21 cellular contexts compared by ENCODE assay signal in the genomic region with DNA sequence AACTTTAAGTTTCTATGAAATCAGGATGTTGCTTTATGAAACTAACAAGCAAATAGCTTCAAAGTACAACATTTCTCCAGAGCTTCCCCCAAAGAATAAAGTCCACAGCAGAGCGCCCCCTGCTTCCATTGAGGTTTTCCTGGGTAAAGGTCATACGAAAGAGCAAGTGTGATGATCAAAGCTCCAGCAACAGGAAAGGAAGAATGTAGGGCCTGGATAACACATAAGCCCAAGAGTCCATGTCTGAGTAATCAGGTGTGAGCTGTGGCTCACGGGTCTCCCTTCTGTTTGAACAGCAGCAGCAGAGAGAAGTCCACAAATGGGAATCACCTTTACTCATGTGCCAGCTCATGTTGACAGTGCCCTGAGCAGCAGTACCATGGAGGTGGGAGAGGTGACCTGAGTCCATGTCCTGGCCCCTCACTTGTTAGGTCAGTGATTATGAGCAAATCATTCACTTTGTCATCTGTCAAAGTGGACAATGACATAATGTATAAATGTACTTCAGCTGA. TPM values are rescaled to one million over a fixed set of nuclear protein-coding genes. Genes with fewer than 3 reads are reported as not detected.
A peak's percentile ranks its signal among the peaks of the same experiment; 100 is the strongest.
DNase-seq lines count a peak whose midpoint lies in the region; ATAC-seq, FAIRE-seq and TF ChIP-seq lines count a peak whose summit lies in the region.
"Had no signal": no experiment of that assay in that cellular context is flagged by ENCODE, and none has a peak within 500 bp of the region (broad histone marks: within the 10 kb centered on the region; RNA-seq: fewer than 3 reads in every experiment).

No MANE protein-coding gene starts in this region.

- H3K36me3 ChIP-seq in SK-N-SH (replicated peaks in 1 of 2; ENCODE audit: control insufficient read depth in 1 of 2, insufficient read depth in 2 of 2, low read length in 1 of 2) (no peaks in the 10 kb centered on the region), esophagus muscularis mucosa (no peaks in the 10 kb centered on the region), mesendoderm (ENCODE audit: control insufficient read depth, insufficient read depth, low read length) (no peaks in the 10 kb centered on the region)

- no peak overlapping the region for H4K8ac ChIP-seq in mesendoderm (ENCODE audit: low read depth, low read length)

- 33% methylated on average over 3 of the region's 3 CpGs for WGBS in SK-N-SH (ENCODE audit: low lambda C conversion rate)
- WGBS in esophagus muscularis mucosa: 81% methylated on average over 3 of the region's 3 CpGs
- WGBS in mesendoderm (ENCODE audit: extremely low coverage, insufficient coverage, low lambda C conversion rate): no CpG with 5 or more reads among the region's 3 CpGs

- CTCF ChIA-PET in SK-N-SH (lab: Yijun Ruan, JAX): interaction anchor here (1.0 kb wide), 1 partner anchor 21 kb away, joined by 3 read pairs; no protein-coding TSS in a partner anchor

- H3K27me3 ChIP-seq in SK-N-SH (ENCODE audit: insufficient read depth) (no peaks in the 10 kb centered on the region; the same call in 1 of the 2 replicates), esophagus muscularis mucosa (no peaks in the 10 kb centered on the region), mesendoderm (ENCODE audit: insufficient read depth, low read length, poor library complexity) (no peaks in the 10 kb centered on the region)

- H4K20me1 ChIP-seq in SK-N-SH (ENCODE audit: insufficient read depth): no peaks in the 10 kb centered on the region

- H3K4me3 ChIP-seq in SK-N-SH (ENCODE audit: low read depth in 2 of 2, low read length in 1 of 2): no peak overlapping the region
- no peak overlapping the region for H3K4me3 ChIP-seq in esophagus muscularis mucosa
- no peak overlapping the region for H3K4me3 ChIP-seq in mesendoderm (ENCODE audit: low read length)
- H3K4me3 ChIP-seq: PC-9 had no signal

- no peak overlapping the region for H2BK5ac ChIP-seq in mesendoderm (ENCODE audit: low read length)

- H3K79me1 ChIP-seq in mesendoderm (ENCODE audit: low read length): no peaks in the 10 kb centered on the region

- no peak overlapping the region for H2BK15ac ChIP-seq in mesendoderm (replicated peaks; ENCODE audit: low read depth)

- ATAC-seq in SK-N-SH treated with all-trans-retinoic acid at 6 μM for 48 hours: no peak

- POLR2A ChIA-PET in SK-N-SH (lab: Yijun Ruan, JAX): interaction anchor here (0.6 kb wide), 1 partner anchor 12 kb away, joined by 3 read pairs; no protein-coding TSS in a partner anchor

- H3F3A ChIP-seq in SK-N-SH (replicated peaks; ENCODE audit: insufficient read depth): no peaks in the 10 kb centered on the region

- no peaks in the 10 kb centered on the region for H3K9me2 ChIP-seq in SK-N-SH

- no peak overlapping the region for H2AFZ ChIP-seq in SK-N-SH (ENCODE audit: low read depth)
- H2AFZ ChIP-seq: PC-9 had no signal

- H3K27ac ChIP-seq in SK-N-SH (ENCODE audit: low read depth in 2 of 2, low read length in 1 of 2) (no peak overlapping the region), esophagus muscularis mucosa (replicated peaks in 1 of 4) (no peak overlapping the region), mesendoderm (ENCODE audit: low read depth, low read length) (no peak overlapping the region)
- H3K27ac ChIP-seq: HL-60, PC-9 had no signal

- no peak overlapping the region for H4K5ac ChIP-seq in mesendoderm (ENCODE audit: low read length)

- intact Hi-C loops in esophagus muscularis mucosa (cut with DNase I): no loop called here

- TF ChIP-seq CTCF in SK-N-SH (IDR thresholded peaks at IDR 0.05): peak; percentile 9; the same call in 1 of the 2 replicates
- TF ChIP-seq CTCF in esophagus muscularis mucosa (IDR thresholded peaks at IDR 0.05): no peak

- peak overlapping the region; percentile 19 for H3K23ac ChIP-seq in mesendoderm (ENCODE audit: low read length)

- peak overlapping the region; percentile 50 for H2AK5ac ChIP-seq in mesendoderm (ENCODE audit: low read length)

- TF ChIP-seq POLR2A in esophagus muscularis mucosa (IDR thresholded peaks at IDR 0.05; ENCODE audit: low read depth) (no peak), GM12891 (IDR thresholded peaks at IDR 0.05; ENCODE audit: low read depth, low read length) (no peak)

- H3K4me2 ChIP-seq in SK-N-SH: no peak overlapping the region
- H3K4me2 ChIP-seq in mesendoderm (ENCODE audit: low read length): no peak overlapping the region
- H3K4me2 ChIP-seq: PC-9 had no signal

- DNase-seq in SK-N-SH: no peak
- DNase-seq in SW480 (ENCODE audit: low spot score): peak; percentile 20
- peak; percentile 47 for DNase-seq in esophagus muscularis mucosa (ENCODE audit: extremely low spot score)
- peak; percentile 37 for DNase-seq in mesendoderm
- DNase-seq in activated CD8-positive, alpha-beta memory T cell treated with anti-CD3 and anti-CD28 coated beads, Interleukin-2, amount 50 U/mL, for 48 hours: no peak
- DNase-seq in NCI-H524 (lab: John Stamatoyannopoulos, UW): no peak
- no peak for DNase-seq in GM12891 (ENCODE audit: insufficient read length, low spot score)
- DNase-seq: AML-193; C1 segment of cervical spinal cord; CD8-positive, alpha-beta memory T cell; DMS79; HCEC 1CT; IMR-90; NCI-H1105 treated with DMSO at 0.1 percent for 48 hours; NCI-H2029 treated with DMSO at 0.1 percent for 48 hours; NCI-H345; NCI-H524 treated with DMSO at 0.1 percent for 48 hours; NCI-H82; PC-9 had no signal

- H3K4me1 ChIP-seq in SK-N-SH (ENCODE audit: control insufficient read depth in 1 of 2, insufficient read depth in 2 of 2, low read depth in 1 of 2, low read length in 1 of 2) (no peaks in the 10 kb centered on the region), esophagus muscularis mucosa (no peaks in the 10 kb centered on the region), mesendoderm (ENCODE audit: control insufficient read depth, low read depth, low read length) (no peaks in the 10 kb centered on the region)

- H3K4ac ChIP-seq in mesendoderm (ENCODE audit: low read depth, low read length): no peak overlapping the region

- H3K9me3 ChIP-seq in SK-N-SH (no peaks in the 10 kb centered on the region), esophagus muscularis mucosa (peaks cover 0 to 14% (median 4%) of the 10 kb centered on the region in 4 donors)

- no peak for TF ChIP-seq RAD21 in SK-N-SH (IDR thresholded peaks at IDR 0.05; ENCODE audit: low read length)

- FAIRE-seq in GM12891 (lab: Jason Lieb, UNC): no peak

- H3K79me2 ChIP-seq in SK-N-SH (ENCODE audit: insufficient read depth) (no peaks in the 10 kb centered on the region), mesendoderm (ENCODE audit: control insufficient read depth, insufficient read depth, low read length) (no peaks in the 10 kb centered on the region)

- no peak overlapping the region for H3K56ac ChIP-seq in mesendoderm (ENCODE audit: low read length)

- no peak overlapping the region for H3K18ac ChIP-seq in mesendoderm (ENCODE audit: low read length)

- H3K9ac ChIP-seq in SK-N-SH (no peak overlapping the region), mesendoderm (ENCODE audit: low read length) (no peak overlapping the region)

- no peak overlapping the region for H2BK120ac ChIP-seq in mesendoderm (ENCODE audit: low read depth, low read length)

- no peak for TF ChIP-seq EP300 in SK-N-SH (IDR thresholded peaks at IDR 0.05; ENCODE audit: borderline replicate concordance in 1 of 2, low read depth in 1 of 2, low read length in 1 of 2)
- TF ChIP-seq EP300 in esophagus muscularis mucosa (IDR thresholded peaks at IDR 0.05): no peak

TF ChIP-seq in SK-N-SH, 30 proteins besides CTCF, POLR2A, EP300 and RAD21 (continues in another document):
- TF ChIP-seq, protein P1, sequence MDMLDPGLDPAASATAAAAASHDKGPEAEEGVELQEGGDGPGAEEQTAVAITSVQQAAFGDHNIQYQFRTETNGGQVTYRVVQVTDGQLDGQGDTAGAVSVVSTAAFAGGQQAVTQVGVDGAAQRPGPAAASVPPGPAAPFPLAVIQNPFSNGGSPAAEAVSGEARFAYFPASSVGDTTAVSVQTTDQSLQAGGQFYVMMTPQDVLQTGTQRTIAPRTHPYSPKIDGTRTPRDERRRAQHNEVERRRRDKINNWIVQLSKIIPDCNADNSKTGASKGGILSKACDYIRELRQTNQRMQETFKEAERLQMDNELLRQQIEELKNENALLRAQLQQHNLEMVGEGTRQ (IDR thresholded peaks at IDR 0.05; ENCODE audit: borderline replicate concordance, low read depth, low read length): no peak
- no peak for TF ChIP-seq ELF1 (IDR thresholded peaks at IDR 0.05)

TF ChIP-seq in SK-N-SH treated with all-trans-retinoic acid at 6 μM for 48 hours, 23 proteins besides CTCF, POLR2A, EP300 and RAD21 (continues in another document):
- TF ChIP-seq PPARA (CRISPR knock-in tag; IDR thresholded peaks at IDR 0.05; ENCODE audit: borderline replicate concordance) (no peak), ZFP3 (CRISPR knock-in tag; IDR thresholded peaks at IDR 0.05) (no peak), BACH2 (CRISPR knock-in tag; IDR thresholded peaks at IDR 0.05; ENCODE audit: borderline replicate concordance) (no peak), CSDC2 (CRISPR knock-in tag; IDR thresholded peaks at IDR 0.05) (no peak), TCF4 (CRISPR knock-in tag; IDR thresholded peaks at IDR 0.05; ENCODE audit: borderline replicate concordance) (no peak), GLIS3 (CRISPR knock-in tag; IDR thresholded peaks at IDR 0.05) (no peak)

TF ChIP-seq in GM12891, 5 proteins besides CTCF, POLR2A, EP300 and RAD21:
- TF ChIP-seq POLR2AphosphoS5 (IDR thresholded peaks at IDR 0.05; ENCODE audit: low read depth, low read length): no peak
- no peak for TF ChIP-seq TAF1 (IDR thresholded peaks at IDR 0.05; ENCODE audit: low read depth, low read length)
- TF ChIP-seq SPI1 (IDR thresholded peaks at IDR 0.05; ENCODE audit: low read depth, low read length): no peak
- no peak for TF ChIP-seq POU2F2 (IDR thresholded peaks at IDR 0.05; ENCODE audit: low read depth, low read length)
- no peak for TF ChIP-seq PAX5 (IDR thresholded peaks at IDR 0.05; ENCODE audit: insufficient read depth, low read length, severe bottlenecking)

RNA-seq across cellular contexts. Expression of a gene that starts 50.5 kb away (rescaled TPM):
- 73.1 and 87.5 TPM in 2 replicates for polyA plus RNA-seq in SK-N-SH (2012; rRNA removed)
- 82.4 and 97.0 TPM in 2 replicates for polyA plus RNA-seq in SK-N-SH (2012; cell fraction: cytosol; rRNA removed)
- 86.2 and 137 TPM in 2 replicates for polyA plus RNA-seq in SK-N-SH (2012; cell fraction: nucleus; rRNA removed)
- total RNA-seq in esophagus muscularis mucosa: 10 to 100 TPM; 40.5 to 63.3 (median 45.8) TPM
- 146 TPM for polyA plus RNA-seq in mesendoderm (2013, experiment 1 of 2)
- polyA plus RNA-seq in mesendoderm (2013, experiment 2 of 2): 197 TPM
- polyA plus RNA-seq in GM12891 (2012; ENCODE audit: low read depth, missing spikeins): 60.2 TPM

RNA-seq across cellular contexts. Expression of a gene that starts 50.7 kb away (rescaled TPM):
- 101 and 132 TPM in 2 replicates for polyA plus RNA-seq in SK-N-SH (2012; rRNA removed)
- polyA plus RNA-seq in SK-N-SH (2012; cell fraction: cytosol; rRNA removed): 173 and 232 TPM in 2 replicates
- 30.5 and 55.1 TPM in 2 replicates for polyA plus RNA-seq in SK-N-SH (2012; cell fraction: nucleus; rRNA removed)
- 10 to 100 TPM; 29.7 to 73.5 (median 57.7) TPM for total RNA-seq in esophagus muscularis mucosa
- 351 TPM for polyA plus RNA-seq in mesendoderm (2013, experiment 1 of 2)
- polyA plus RNA-seq in mesendoderm (2013, experiment 2 of 2): 360 TPM
- polyA plus RNA-seq in GM12891 (2012; ENCODE audit: low read depth, missing spikeins): 220 TPM

Comparison
In these comparisons a context has a peak if more than half of its experiments do, and no peak if none do; other contexts are left out.
1. DNase-seq: peak in SW480 (single experiment), esophagus muscularis mucosa (single experiment) and mesendoderm (single experiment); none in SK-N-SH (single experiment), activated CD8-positive, alpha-beta memory T cell treated with anti-CD3 and anti-CD28 coated beads, Interleukin-2, amount 50 U/mL, for 48 hours (single experiment), NCI-H524 (0 of 2) and GM12891 (single experiment).